14 cellular contexts compared by ENCODE assay signal in the genomic region with DNA sequence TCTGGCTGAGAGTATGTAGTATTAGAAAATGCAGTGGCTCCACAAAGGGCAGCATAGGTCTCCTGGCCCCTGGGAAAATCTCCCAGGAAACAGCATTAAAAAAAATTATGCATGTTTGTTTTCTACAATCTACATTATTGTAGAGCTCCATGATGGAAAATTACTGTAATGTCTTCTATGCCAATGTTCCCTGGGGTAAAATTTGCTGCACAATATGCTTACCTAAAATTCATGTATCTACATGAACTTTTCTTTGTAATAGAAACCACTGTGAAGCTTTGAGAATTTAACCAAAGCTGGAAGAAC.
DNase-seq lines count a peak whose midpoint lies in the region; ATAC-seq and TF ChIP-seq lines count a peak whose summit lies in the region.
"Had no signal": no experiment of that assay in that cellular context is flagged by ENCODE, and none has a peak within 500 bp of the region (broad histone marks: within the 10 kb centered on the region; RNA-seq: fewer than 3 reads in every experiment).

No MANE protein-coding gene starts in this region.

- POLR2A ChIA-PET in Panc1 (lab: Charles Lee) = no interaction called here

- H3K79me1 ChIP-seq in mesenchymal stem cell (replicated peaks; ENCODE audit: low read length, poor library complexity, severe bottlenecking) (peaks cover 2% of the 10 kb centered on the region), trophoblast cell (ENCODE audit: low read length) (no peaks in the 10 kb centered on the region)

- H3K4me2 ChIP-seq in mammary epithelial cell (ENCODE audit: insufficient read depth, low read depth, low read length) (peak overlapping the region; percentile 59), mesenchymal stem cell (ENCODE audit: low read length, poor library complexity, severe bottlenecking) (no peak overlapping the region), trophoblast cell (ENCODE audit: low read length) (no peak overlapping the region)

- peaks cover 8% of the 10 kb centered on the region; the same call in 1 of the 2 replicates for H3K36me3 ChIP-seq in ACC112 (ENCODE audit: insufficient read depth, low read length)
- H3K36me3 ChIP-seq in Panc1 (ENCODE audit: control insufficient read depth, insufficient read depth, low read length) = no peaks in the 10 kb centered on the region
- peaks cover 3% of the 10 kb centered on the region for H3K36me3 ChIP-seq in mammary epithelial cell (ENCODE audit: insufficient read depth, low read length)
- H3K36me3 ChIP-seq in mesenchymal stem cell (ENCODE audit: control insufficient read depth in 1 of 2, insufficient read depth in 2 of 2, low read depth in 1 of 2, low read length in 2 of 2) = peaks cover 3 to 43% of the 10 kb centered on the region in 2 experiments
- no peaks in the 10 kb centered on the region for H3K36me3 ChIP-seq in trophoblast cell (ENCODE audit: control insufficient read depth in 1 of 2, insufficient read depth in 2 of 2, low read length in 2 of 2)

- H2BK15ac ChIP-seq in mesenchymal stem cell (ENCODE audit: low read depth, poor library complexity, severe bottlenecking) = no peak overlapping the region

- H4K91ac ChIP-seq in mesenchymal stem cell (ENCODE audit: low read length) (no peak overlapping the region), trophoblast cell (ENCODE audit: low read depth, low read length) (no peak overlapping the region)

- H3K27ac ChIP-seq in ACC112 (ENCODE audit: low read depth, low read length) (peak overlapping the region; percentile 12; the same call in 1 of the 2 replicates), Panc1 (ENCODE audit: low read length) (peak overlapping the region; percentile 90), mammary epithelial cell (ENCODE audit: insufficient read depth, low read depth, low read length) (peak overlapping the region; percentile 57), mesenchymal stem cell (ENCODE audit: low read length, poor library complexity, severe bottlenecking) (peak overlapping the region; percentile 48), trophoblast cell (ENCODE audit: low read depth, low read length) (no peak overlapping the region)

- no peak overlapping the region for H3K23ac ChIP-seq in mesenchymal stem cell (ENCODE audit: low read length in 2 of 2)
- H3K23ac ChIP-seq in trophoblast cell (ENCODE audit: low read length) = no peak overlapping the region

- BruUV-seq in Panc1 (replicated peaks; lab: Mats Ljungman, UMichigan) = no TSS peak
- no TSS peak for BruUV-seq in mammary epithelial cell (replicated peaks; lab: Mats Ljungman, UMichigan)

- H3K79me2 ChIP-seq in ACC112 (ENCODE audit: control insufficient read depth, insufficient read depth, low read length, unreplicated experiment) (peaks cover 80% of the 10 kb centered on the region), mammary epithelial cell (ENCODE audit: insufficient read depth, low read length) (peaks cover 97% of the 10 kb centered on the region), trophoblast cell (ENCODE audit: control insufficient read depth, insufficient read depth, low read length, poor library complexity) (no peaks in the 10 kb centered on the region)

- H2AK5ac ChIP-seq in mesenchymal stem cell (ENCODE audit: low read length, severe bottlenecking) (peak overlapping the region; percentile 66), trophoblast cell (ENCODE audit: low read length) (no peak overlapping the region)

- H3K9ac ChIP-seq in mammary epithelial cell (ENCODE audit: insufficient read depth, low read length) = no peak overlapping the region
- peak overlapping the region; percentile 3 for H3K9ac ChIP-seq in mesenchymal stem cell (ENCODE audit: low read length)
- H3K9ac ChIP-seq in trophoblast cell (ENCODE audit: low read length) = no peak overlapping the region

- H3K4ac ChIP-seq in mesenchymal stem cell (ENCODE audit: low read depth in 1 of 2, low read length in 2 of 2) (no peak overlapping the region), trophoblast cell (ENCODE audit: low read depth, low read length) (no peak overlapping the region)

- H3K27me3 ChIP-seq in ACC112 (ENCODE audit: insufficient read depth, low read length) = no peaks in the 10 kb centered on the region
- no peaks in the 10 kb centered on the region for H3K27me3 ChIP-seq in Panc1 (ENCODE audit: control insufficient read depth, insufficient read depth, low read length)
- H3K27me3 ChIP-seq in mammary epithelial cell (ENCODE audit: insufficient read depth, low read length) = no peaks in the 10 kb centered on the region
- H3K27me3 ChIP-seq in mesenchymal stem cell (ENCODE audit: control insufficient read depth in 1 of 2, insufficient read depth in 1 of 2, low read length in 2 of 2) = no peaks in the 10 kb centered on the region
- H3K27me3 ChIP-seq in trophoblast cell (ENCODE audit: insufficient read depth, low read length) = no peaks in the 10 kb centered on the region

- no peak for ATAC-seq in Panc1

- no peak overlapping the region for H3K4me3 ChIP-seq in ACC112 (ENCODE audit: low read depth, low read length)
- no peak overlapping the region for H3K4me3 ChIP-seq in Panc1 (ENCODE audit: low read depth in 2 of 2, low read length in 2 of 2)
- no peak overlapping the region for H3K4me3 ChIP-seq in mammary epithelial cell (replicated peaks in 1 of 3; ENCODE audit: insufficient read depth in 1 of 3, low read depth in 2 of 3, low read length in 3 of 3)
- no peak overlapping the region for H3K4me3 ChIP-seq in mesenchymal stem cell (ENCODE audit: insufficient read depth in 1 of 2, low read depth in 1 of 2, low read length in 2 of 2)
- H3K4me3 ChIP-seq in trophoblast cell (ENCODE audit: low read depth, low read length) = no peak overlapping the region

- H3K14ac ChIP-seq in mesenchymal stem cell (ENCODE audit: low read length in 2 of 2) (no peak overlapping the region), trophoblast cell (ENCODE audit: low read length) (no peak overlapping the region)

- no peaks in the 10 kb centered on the region for H4K20me1 ChIP-seq in mammary epithelial cell (ENCODE audit: insufficient read depth, low read length)

- H2BK120ac ChIP-seq in mesenchymal stem cell (ENCODE audit: low read depth, low read length) (no peak overlapping the region), trophoblast cell (ENCODE audit: insufficient read depth, low read length, poor library complexity) (no peak overlapping the region)

- H2BK12ac ChIP-seq in mesenchymal stem cell (ENCODE audit: low read length in 2 of 2) = no peak overlapping the region
- no peak overlapping the region for H2BK12ac ChIP-seq in trophoblast cell (ENCODE audit: low read length)

- intact Hi-C loops in Panc1 (cut with micrococcal nuclease; ENCODE audit: unreplicated experiment) (no loop called here), mammary epithelial cell (cut with micrococcal nuclease) (loop anchor here (5.0 kb wide), 1 partner anchor 83 kb away; the partner anchor contains the start of gene SEMA3C)

- H4K8ac ChIP-seq in mesenchymal stem cell (ENCODE audit: low read length) (no peak overlapping the region), trophoblast cell (ENCODE audit: low read depth, low read length) (no peak overlapping the region)

- H3K18ac ChIP-seq in mesenchymal stem cell (ENCODE audit: low read depth in 1 of 2, low read length in 2 of 2) (no peak overlapping the region), trophoblast cell (ENCODE audit: low read length) (no peak overlapping the region)

- H2BK5ac ChIP-seq in mesenchymal stem cell (ENCODE audit: low read depth, low read length, poor library complexity, severe bottlenecking) (no peak overlapping the region), trophoblast cell (ENCODE audit: low read depth, low read length, poor library complexity) (no peak overlapping the region)

- H3K9me3 ChIP-seq in Panc1 (ENCODE audit: control insufficient read depth, insufficient read depth, low read depth, low read length) (no peaks in the 10 kb centered on the region), mammary epithelial cell (replicated peaks; ENCODE audit: insufficient read depth, low read length) (no peaks in the 10 kb centered on the region), mesenchymal stem cell (ENCODE audit: control insufficient read depth, low read length) (no peaks in the 10 kb centered on the region), trophoblast cell (ENCODE audit: insufficient read depth, low read depth, low read length) (no peaks in the 10 kb centered on the region)

- DNase-seq in Panc1 (ENCODE audit: low read depth, low spot score) = no peak
- DNase-seq in mammary epithelial cell = peak; percentile 37
- no peak for DNase-seq in mesenchymal stem cell
- DNase-seq in mucosa of gallbladder (ENCODE audit: low spot score) = no peak
- no peak for DNase-seq in cerebellar cortex (ENCODE audit: low spot score)
- no peak for DNase-seq in trophoblast cell
- no peak for DNase-seq in NCI-H345 treated with DMSO at 0.1 percent for 48 hours (lab: John Stamatoyannopoulos, UW; ENCODE audit: unreplicated experiment)
- DNase-seq: CD4-positive, alpha-beta T cell; GF-D8; GOT3; NCI-H510A; RPMI8226; SIG-M5 had no signal

- TF ChIP-seq CTCF in Panc1 (IDR thresholded peaks at IDR 0.05) (no peak), mammary epithelial cell (conservative IDR thresholded peaks at IDR 0.05 in 1 of 2, IDR thresholded peaks at IDR 0.05 in 1 of 2; ENCODE audit: extremely low read depth in 1 of 2, insufficient read depth in 1 of 2, low read depth in 1 of 2, low read length in 2 of 2) (no peak)

- dilution Hi-C loops in mammary epithelial cell (cut with HindIII; ENCODE audit: low sequenced_read_pairs) = no loop called here

- H3K4me1 ChIP-seq in ACC112 (ENCODE audit: control insufficient read depth, insufficient read depth, low read length, unreplicated experiment) (peaks cover 47% of the 10 kb centered on the region), Panc1 (ENCODE audit: control insufficient read depth, insufficient read depth, low read length) (peaks cover 90% of the 10 kb centered on the region), mammary epithelial cell (ENCODE audit: insufficient read depth, low read length) (peaks cover 72% of the 10 kb centered on the region), mesenchymal stem cell (ENCODE audit: control insufficient read depth, insufficient read depth, low read depth, low read length) (peaks cover 6% of the 10 kb centered on the region), trophoblast cell (ENCODE audit: control insufficient read depth in 1 of 2, insufficient read depth in 2 of 2, low read length in 2 of 2) (peaks cover 0 to 3% of the 10 kb centered on the region in 2 experiments)

- CTCF ChIA-PET in Panc1 (lab: Charles Lee) = no interaction called here
- CTCF ChIA-PET in mammary epithelial cell (lab: Charles Lee; ENCODE audit: low non-redundant PET) = no interaction called here

- H4K12ac ChIP-seq in trophoblast cell (ENCODE audit: low read depth, low read length) = no peak overlapping the region

- no peak overlapping the region for H2AFZ ChIP-seq in ACC112 (ENCODE audit: low read length, unreplicated experiment)
- H2AFZ ChIP-seq in mammary epithelial cell (ENCODE audit: low read depth, low read length) = no peak overlapping the region
- H2AFZ ChIP-seq in mesenchymal stem cell (ENCODE audit: low read depth, low read length) = no peak overlapping the region
- H2AFZ ChIP-seq in trophoblast cell (ENCODE audit: insufficient read depth, low read length, poor library complexity) = no peak overlapping the region

- in situ Hi-C loops in Panc1 (cut with HindIII; ENCODE audit: low pct_unique_long_range_greater_than_20kb, low sequenced_read_pairs) = no loop called here
- in situ Hi-C loops in mammary epithelial cell (cut with MboI; ENCODE audit: low sequenced_read_pairs in 2 of 2) = no loop called here
